ENCODE assay signal across 19 cellular contexts in genomic region chr20:44833437-44833836, GRCh38. TPM values are rescaled to one million over a fixed set of nuclear protein-coding genes. Genes with fewer than 3 reads are reported as not detected.
DNase-seq lines count a peak whose midpoint lies in the region; ATAC-seq, FAIRE-seq and TF ChIP-seq lines count a peak whose summit lies in the region.
"Had no signal": no experiment of that assay in that cellular context is flagged by ENCODE, and none has a peak within 500 bp of the region (broad histone marks: within the 10 kb centered on the region; RNA-seq: fewer than 3 reads in every experiment).

No MANE protein-coding gene starts in this region.

- no peak overlapping the region for H4K5ac ChIP-seq in H1 (ENCODE audit: insufficient read length, low read depth, low read length)

- no peak overlapping the region for H3K27ac Mint-ChIP-seq in WTC11
- H3K27ac Mint-ChIP-seq: CD4-positive, alpha-beta memory T cell; HFFc6 had no signal

- no peak overlapping the region for H3K14ac ChIP-seq in H1 (ENCODE audit: insufficient read length)

- TF ChIP-seq RAD21 in H1 (IDR thresholded peaks at IDR 0.05 in 1 of 2, conservative IDR thresholded peaks at IDR 0.05 in 1 of 2; ENCODE audit: low read depth in 2 of 2, low read length in 2 of 2) (no peak), neural cell (conservative IDR thresholded peaks at IDR 0.05) (no peak)

- H3K4ac ChIP-seq in H1 (replicated peaks; ENCODE audit: insufficient read length, low read depth, low read length): no peak overlapping the region

- POLR2A ChIA-PET in WTC11 (lab: Charles Lee) (interaction anchor here (0.7 kb wide), 1 partner anchor 35 kb away, joined by 3 read pairs; no protein-coding TSS in a partner anchor), H1 (lab: Charles Lee; ENCODE audit: partially characterized antibody) (no interaction called here)

- peaks cover 14% of the 10 kb centered on the region for H3K9me3 Mint-ChIP-seq in WTC11
- H3K9me3 Mint-ChIP-seq: HFFc6 had no signal

- H4K20me1 ChIP-seq in H1 (replicated peaks in 1 of 2; ENCODE audit: control insufficient read depth in 1 of 2, insufficient read depth in 2 of 2, low read length in 2 of 2): no peaks in the 10 kb centered on the region
- H4K20me1 ChIP-seq in neural cell (ENCODE audit: insufficient read depth): no peaks in the 10 kb centered on the region

- no peak overlapping the region for H3K56ac ChIP-seq in H1 (replicated peaks; ENCODE audit: insufficient read length, low read depth, low read length)

- peaks cover 0 to 3% (median 2%) of the 10 kb centered on the region in 4 experiments; a peak in 3 of 7 replicates for H3K4me1 ChIP-seq in H1 (replicated peaks in 1 of 4; ENCODE audit: control insufficient read depth in 3 of 4, insufficient read depth in 4 of 4, low read length in 3 of 4)
- H3K4me1 ChIP-seq: HAP-1 had no signal

- no peak overlapping the region for H2BK120ac ChIP-seq in H1 (replicated peaks; ENCODE audit: low read depth, low read length)

- H4K8ac ChIP-seq in H1 (ENCODE audit: extremely low read depth, insufficient read depth, low read length): no peak overlapping the region

- H3K9me2 ChIP-seq in neural cell (ENCODE audit: insufficient read depth, low read length): no peaks in the 10 kb centered on the region

- H3K36me3 Mint-ChIP-seq in WTC11: peaks cover 3% of the 10 kb centered on the region; the same call in 1 of the 2 replicates
- H3K36me3 Mint-ChIP-seq: CD4-positive, alpha-beta memory T cell had no signal

- no peak for TF ChIP-seq EP300 in H1 (IDR thresholded peaks at IDR 0.05; ENCODE audit: borderline replicate concordance in 1 of 2, low read depth in 2 of 2, low read length in 2 of 2)
- TF ChIP-seq EP300 in neural cell (conservative IDR thresholded peaks at IDR 0.05; ENCODE audit: poor library complexity, severe bottlenecking): no peak

- H3K18ac ChIP-seq in H1 (ENCODE audit: extremely low read depth, low read length): no peak overlapping the region

- no peaks in the 10 kb centered on the region for H3K79me2 ChIP-seq in H1 (ENCODE audit: control insufficient read depth in 1 of 2, insufficient read depth in 2 of 2, low read length in 2 of 2)
- no peaks in the 10 kb centered on the region for H3K79me2 ChIP-seq in neural cell (replicated peaks; ENCODE audit: insufficient read depth, low read length)

- no peak overlapping the region for H2BK5ac ChIP-seq in H1 (ENCODE audit: low read depth, low read length)

- CTCF ChIA-PET in WTC11 (lab: Charles Lee) (interaction anchor here (0.7 to 1.4 kb wide), 3 partner anchors 48 to 86 kb away, joined by 3 to 5 read pairs (median 3); no protein-coding TSS in a partner anchor), H1 (lab: Charles Lee; ENCODE audit: partially characterized antibody) (interaction anchor here (1.3 to 2.3 kb wide), 3 partner anchors 33 to 86 kb away, joined by 4 to 11 read pairs (median 4); no protein-coding TSS in a partner anchor)

- ATAC-seq in WTC11: no peak

- no peak for DNase-seq in WTC11 (ENCODE audit: low spot score)
- no peak for DNase-seq in H1 (ENCODE audit: low read depth in 1 of 2, low spot score in 2 of 2)
- DNase-seq in activated CD4-positive, CD25-positive, alpha-beta regulatory T cell treated with anti-CD3 and anti-CD28 coated beads, Interleukin-2, amount 50 U/mL, for 72 hours: no peak
- no peak for DNase-seq in NCI-H1436 (lab: John Stamatoyannopoulos, UW)
- no peak for DNase-seq in midbrain (lab: John Stamatoyannopoulos, UW)
- DNase-seq: Calu3; CD4-positive, alpha-beta memory T cell; COR-L47; DMS79 treated with DMSO at 0.1 percent for 48 hours; GF-D8; HFFc6 had no signal

- no peak overlapping the region for H3K27ac ChIP-seq in H1 (ENCODE audit: low read depth, low read length)
- H3K27ac ChIP-seq in neural cell (ENCODE audit: low read length): peak overlapping the region; percentile 88
- H3K27ac ChIP-seq: GM23248 had no signal

- no peak for FAIRE-seq in H1 (lab: Jason Lieb, UNC)
- FAIRE-seq: GM12891, GM18507, GM19239, H54 had no signal

- H2BK20ac ChIP-seq in H1 (ENCODE audit: low read length): no peak overlapping the region

- no peaks in the 10 kb centered on the region for H3K36me3 ChIP-seq in H1 (ENCODE audit: control insufficient read depth in 2 of 4, insufficient read depth in 4 of 4, low read length in 3 of 4)
- H3K36me3 ChIP-seq in neural cell (ENCODE audit: insufficient read depth, low read length): no peaks in the 10 kb centered on the region
- H3K36me3 ChIP-seq: HAP-1 had no signal

- TF ChIP-seq CTCF in WTC11 (IDR thresholded peaks at IDR 0.05): no peak
- no peak for TF ChIP-seq CTCF in H1 (IDR thresholded peaks at IDR 0.05; ENCODE audit: control extremely low read depth in 1 of 3, insufficient read depth in 1 of 3, low read depth in 1 of 3, low read length in 3 of 3)
- no peak for TF ChIP-seq CTCF in neural cell (IDR thresholded peaks at IDR 0.05; ENCODE audit: poor library complexity, severe bottlenecking)

- H4K91ac ChIP-seq in H1 (replicated peaks; ENCODE audit: insufficient read length, low read length): no peak overlapping the region

- no peak overlapping the region for H2AFZ ChIP-seq in H1 (ENCODE audit: low read length)
- H2AFZ ChIP-seq in neural cell (ENCODE audit: low read depth, low read length): no peak overlapping the region
- H2AFZ ChIP-seq: GM23248 had no signal

- no peak overlapping the region for H3K23ac ChIP-seq in H1 (ENCODE audit: insufficient read length)

- H3K4me3 ChIP-seq in H1 (ENCODE audit: extremely low read depth in 1 of 4, insufficient read depth in 2 of 4, low read depth in 3 of 4, low read length in 4 of 4) (no peak overlapping the region), neural cell (ENCODE audit: low read length) (no peak overlapping the region)
- H3K4me3 ChIP-seq: GM23248, HAP-1 had no signal

- no peaks in the 10 kb centered on the region for H3F3A ChIP-seq in neural cell (ENCODE audit: insufficient read depth, low read length, poor library complexity, severe bottlenecking)

- H3K27me3 ChIP-seq in H1 (replicated peaks in 1 of 4; ENCODE audit: control insufficient read depth in 3 of 4, extremely low read depth in 1 of 4, insufficient read depth in 3 of 4, low read length in 3 of 4) (no peaks in the 10 kb centered on the region; a peak in 1 of 7 replicates), neural cell (ENCODE audit: insufficient read depth, low read depth, low read length) (no peaks in the 10 kb centered on the region)

- no peaks in the 10 kb centered on the region for H3K79me1 ChIP-seq in H1 (ENCODE audit: low read depth, low read length)

- H3K4me2 ChIP-seq in H1 (ENCODE audit: insufficient read depth in 1 of 2, low read depth in 2 of 2, low read length in 2 of 2) (no peak overlapping the region), neural cell (ENCODE audit: low read length) (no peak overlapping the region)

- H3K9ac ChIP-seq in H1 (replicated peaks in 1 of 4; ENCODE audit: extremely low read depth in 1 of 4, low read depth in 3 of 4, low read length in 3 of 4) (no peak overlapping the region), neural cell (ENCODE audit: low read length) (peak overlapping the region; percentile 52)
- H3K9ac ChIP-seq: GM23248 had no signal

- peaks cover 7% of the 10 kb centered on the region for H3K27me3 Mint-ChIP-seq in WTC11 (ENCODE audit: low read depth)

- no peak overlapping the region for H2BK15ac ChIP-seq in H1 (ENCODE audit: low read length)

- TF ChIP-seq POLR2A in H1 (IDR thresholded peaks at IDR 0.05; ENCODE audit: control extremely low read depth in 1 of 2, low read depth in 2 of 2, low read length in 2 of 2): no peak

- WGBS in H1 (ENCODE audit: extremely low coverage in 1 of 2, insufficient coverage in 1 of 2, insufficient read length in 1 of 2, insufficient replicate concordance in 2 of 2, low coverage in 1 of 2, low lambda C conversion rate in 2 of 2, missing lambda C conversion rate in 1 of 2), 2 experiments: 92% methylated on average over 1 of the region's 1 CpG; no CpG with 5 or more reads in 1 of the 2 experiments

- no peak overlapping the region for H3K4me3 Mint-ChIP-seq in WTC11
- H3K4me3 Mint-ChIP-seq: CD4-positive, alpha-beta memory T cell; HFFc6 had no signal

- H3K9me3 ChIP-seq in H1 (ENCODE audit: insufficient read depth in 2 of 2, low read depth in 1 of 2, low read length in 1 of 2) (0 out of 4 replicates have a peak, but pooled peaks cover 0 to 2% of the 10 kb centered on the region in 2 experiments), neural cell (ENCODE audit: low read length) (no peaks in the 10 kb centered on the region)

- no peaks in the 10 kb centered on the region for H3K4me1 Mint-ChIP-seq in WTC11
- H3K4me1 Mint-ChIP-seq: CD4-positive, alpha-beta memory T cell had no signal

- no peak overlapping the region for H2BK12ac ChIP-seq in H1 (ENCODE audit: low read depth, low read length)

- H3K23me2 ChIP-seq in H1 (ENCODE audit: low read depth, low read length): no peaks in the 10 kb centered on the region; the same call in none of the 2 replicates

- no peak overlapping the region for H2AK5ac ChIP-seq in H1 (ENCODE audit: low read depth, low read length)

TF ChIP-seq in WTC11, 78 proteins besides CTCF, POLR2A, EP300 and RAD21 (continues in another document):
- TF ChIP-seq RORB (CRISPR knock-in tag; IDR thresholded peaks at IDR 0.05): no peak

TF ChIP-seq in neural cell, 6 proteins besides CTCF, POLR2A, EP300 and RAD21 (continues in another document):
- no peak for TF ChIP-seq MXI1 (conservative IDR thresholded peaks at IDR 0.05; ENCODE audit: poor library complexity, severe bottlenecking)

RNA-seq across cellular contexts. Expression of gene RIMS4, which starts 23.1 kb away (rescaled TPM):
- 24.8 to 27.4 TPM (median 27.3 TPM) in 3 replicates for total RNA-seq in WTC11 (2021)
- 44.2 and 49.8 TPM in 2 replicates for total RNA-seq in H1 (2021; fragmentation: NEBNext Ultra II Directional; extraction: Animal tissue kit (Norgen Biotek cat#: 25700))
- polyA plus RNA-seq in H1 (2011; rRNA removed): 13.3 and 18.9 TPM in 2 replicates
- polyA plus RNA-seq in H1 (2011; cell fraction: cytosol; rRNA removed): 14.4 TPM
- polyA plus RNA-seq in H1 (2011; cell fraction: nucleus; rRNA removed): 23.8 TPM
- polyA plus RNA-seq in H1 (2012, experiment 1 of 2): 24.4 to 33.1 TPM (median 29.0 TPM) in 4 replicates
- polyA plus RNA-seq in H1 (2012, experiment 2 of 2): 34.8 TPM
- 10.3 TPM for polyA plus RNA-seq in H1 (2013, experiment 1 of 2)
- polyA plus RNA-seq in H1 (2013, experiment 2 of 2): 10.5 TPM
- 26.1 and 29.8 TPM in 2 replicates for polyA minus RNA-seq in H1 (2011; rRNA and poly(A)+ RNA removed)
- polyA minus RNA-seq in H1 (2011; cell fraction: cytosol; rRNA and poly(A)+ RNA removed): 23.3 TPM
- 12.1 TPM for polyA minus RNA-seq in H1 (2011; cell fraction: nucleus; rRNA and poly(A)+ RNA removed)
- 40.6 and 47.2 TPM in 2 replicates for polyA plus RNA-seq in neural cell
- polyA minus RNA-seq in neural cell: 85.7 and 87.6 TPM in 2 replicates
- total RNA-seq: CD4-positive, alpha-beta memory T cell; HFFc6 had no signal
- polyA plus RNA-seq: BJ; CD4-positive, alpha-beta memory T cell; GM23248 had no signal

RNA-seq across cellular contexts. Expression of gene YWHAB, which starts 52.1 kb away (rescaled TPM):
- 177 to 216 TPM (median 183 TPM) in 3 replicates for total RNA-seq in WTC11 (2021)
- 246 and 256 TPM in 2 replicates for total RNA-seq in H1 (2021; fragmentation: NEBNext Ultra II Directional; extraction: Animal tissue kit (Norgen Biotek cat#: 25700))
- 40.2 and 72.9 TPM in 2 replicates for polyA plus RNA-seq in H1 (2011; rRNA removed)
- polyA plus RNA-seq in H1 (2011; cell fraction: cytosol; rRNA removed): 93.0 TPM
- polyA plus RNA-seq in H1 (2011; cell fraction: nucleus; rRNA removed): 30.6 TPM
- polyA plus RNA-seq in H1 (2012, experiment 1 of 2): 131 to 211 TPM (median 149 TPM) in 4 replicates
- 47.9 TPM for polyA plus RNA-seq in H1 (2012, experiment 2 of 2)
- 235 TPM for polyA plus RNA-seq in H1 (2013, experiment 1 of 2)
- 241 TPM for polyA plus RNA-seq in H1 (2013, experiment 2 of 2)
- 52.5 and 80.7 TPM in 2 replicates for polyA minus RNA-seq in H1 (2011; rRNA and poly(A)+ RNA removed)
- polyA minus RNA-seq in H1 (2011; cell fraction: cytosol; rRNA and poly(A)+ RNA removed): 44.5 TPM
- polyA minus RNA-seq in H1 (2011; cell fraction: nucleus; rRNA and poly(A)+ RNA removed): 34.7 TPM
- polyA plus RNA-seq in neural cell: 242 and 279 TPM in 2 replicates
- polyA minus RNA-seq in neural cell: 142 and 168 TPM in 2 replicates
